Comparison of ENCODE assay signal across 19 cellular contexts in genomic region chr14:35353409-35354172, GRCh38. TPM values are rescaled to one million over a fixed set of nuclear protein-coding genes. Genes with fewer than 3 reads are reported as not detected.
DNase-seq lines count a peak whose midpoint lies in the region; ATAC-seq, FAIRE-seq and TF ChIP-seq lines count a peak whose summit lies in the region.
"Had no signal": no experiment of that assay in that cellular context is flagged by ENCODE, and none has a peak within 500 bp of the region (broad histone marks: within the 10 kb centered on the region; RNA-seq: fewer than 3 reads in every experiment).

No MANE protein-coding gene starts in this region.

- H3K27ac Mint-ChIP-seq in mesothelial cell of epicardium, result peak overlapping the region; percentile 10
- H3K27ac Mint-ChIP-seq: HFFc6 had no signal

- no peak overlapping the region for H3K4me3 ChIP-seq in BLaER1
- H3K4me3 ChIP-seq in HEK293 (ENCODE audit: low read depth, low read length), result no peak overlapping the region
- no peak overlapping the region for H3K4me3 ChIP-seq in K562
- no peak overlapping the region for H3K4me3 ChIP-seq in HAP-1
- H3K4me3 ChIP-seq: esophagus squamous epithelium, SJSA1, suprapubic skin had no signal

- H3K4me2 ChIP-seq in BLaER1, result peak overlapping the region; percentile 90
- no peak overlapping the region for H3K4me2 ChIP-seq in K562 (ENCODE audit: insufficient read depth, low read length)

- H3K27me3 Mint-ChIP-seq in mesothelial cell of epicardium (ENCODE audit: low read depth), result no peaks in the 10 kb centered on the region

- TF ChIP-seq EP300 in K562 (IDR thresholded peaks at IDR 0.05; ENCODE audit: low read length), result no peak

- H3K9ac ChIP-seq in BLaER1 (peak overlapping the region; percentile 69; the same call in 1 of the 2 replicates), K562 (ENCODE audit: insufficient read depth in 1 of 2, low read depth in 2 of 2, low read length in 2 of 2) (peak overlapping the region in 1 of 2 experiments; percentile 43; a peak in 2 of 4 replicates)

- H3K9me3 Mint-ChIP-seq in mesothelial cell of epicardium, result no peaks in the 10 kb centered on the region
- H3K9me3 Mint-ChIP-seq: HFFc6 had no signal

- H3K27ac ChIP-seq in BLaER1 (peak overlapping the region; percentile 82), HEK293 (ENCODE audit: extremely low read depth, low read depth, low read length) (no peak overlapping the region), K562 (ENCODE audit: extremely low read depth, low read depth, low read length) (peak overlapping the region; percentile 32; the same call in 1 of the 3 replicates)
- H3K27ac ChIP-seq: SJSA1, suprapubic skin had no signal

- POLR2A ChIA-PET in HEK293 (lab: Yijun Ruan, JAX) (no interaction called here), K562 (lab: Yijun Ruan, JAX) (interaction anchor here (2.6 kb wide), 1 partner anchor 12 kb away, joined by 11 read pairs; no protein-coding TSS in a partner anchor)

- H3K79me2 ChIP-seq in K562 (ENCODE audit: control insufficient read depth, insufficient read depth, low read length), result no peaks in the 10 kb centered on the region

- no peaks in the 10 kb centered on the region for H3K36me3 Mint-ChIP-seq in mesothelial cell of epicardium
- H3K36me3 Mint-ChIP-seq: brain had no signal

- intact Hi-C loops in K562 (cut with micrococcal nuclease), result no loop called here

- TF ChIP-seq POLR2A in K562 (conservative IDR thresholded peaks at IDR 0.05), result no peak

- 54% methylated on average over 10 of the region's 10 CpGs for WGBS in K562 (ENCODE audit: insufficient coverage, low coverage, missing lambda C conversion rate)

- BruUV-seq in K562 (replicated peaks; lab: Mats Ljungman, UMichigan), result no TSS peak

- H3K27me3 ChIP-seq in BLaER1, result no peaks in the 10 kb centered on the region
- no peaks in the 10 kb centered on the region for H3K27me3 ChIP-seq in K562 (ENCODE audit: control insufficient read depth in 2 of 2, insufficient read depth in 2 of 2, low read length in 2 of 2)
- H3K27me3 ChIP-seq in HAP-1 (ENCODE audit: low read depth), result no peaks in the 10 kb centered on the region
- H3K27me3 ChIP-seq: esophagus squamous epithelium, SJSA1, suprapubic skin had no signal

- FAIRE-seq in K562 (lab: Jason Lieb, UNC), result no peak
- FAIRE-seq: D721Med had no signal

- peak overlapping the region; percentile 92 for H2AFZ ChIP-seq in K562 (ENCODE audit: low read depth, low read length)

- TF ChIP-seq CTCF in HEK293 (tag by site-specific recombination; IDR thresholded peaks at IDR 0.05) (no peak), K562 (IDR thresholded peaks at IDR 0.05 in 2 of 3, conservative IDR thresholded peaks at IDR 0.05 in 1 of 3; ENCODE audit: insufficient read depth in 2 of 3, low read depth in 1 of 3, low read length in 3 of 3) (no peak), mesothelial cell of epicardium (IDR thresholded peaks at IDR 0.05; ENCODE audit: unreplicated experiment) (no peak), GM10266 (IDR thresholded peaks at IDR 0.05; ENCODE audit: control insufficient read depth, insufficient read depth, low read depth, missing control alignments) (no peak)

- peaks cover 26% of the 10 kb centered on the region for H3K4me1 Mint-ChIP-seq in mesothelial cell of epicardium

- DNase-seq in K562 (ENCODE audit: extremely low read depth in 1 of 4, low spot score in 3 of 4), result no peak
- no peak for DNase-seq in mesothelial cell of epicardium (ENCODE audit: low spot score in 2 of 2, unreplicated experiment in 2 of 2)
- no peak for DNase-seq in HAP-1 (ENCODE audit: low spot score in 2 of 2)
- DNase-seq in NCI-H226, result no peak
- DNase-seq in GM10266 (ENCODE audit: extremely low spot score), result no peak
- DNase-seq: activated CD4-positive, alpha-beta T cell treated with anti-CD3 and anti-CD28 coated beads, Interleukin-2, amount 50 U/mL, for 1 hour; activated naive CD4-positive, alpha-beta T cell treated with Interleukin-2 at 50 U/mL for 16 hours; activated T-cell treated with anti-CD3 and anti-CD28 coated beads for 4 hours; esophagus squamous epithelium; HFFc6; islet precursor cell; T-helper 9 cell had no signal

- no peak; the same call in 2 of the 3 replicates for ATAC-seq in K562
- no peak for ATAC-seq in GM18867 (IDR thresholded peaks at IDR 0.05; ENCODE audit: unreplicated experiment)

- H4K20me1 ChIP-seq in BLaER1, result no peaks in the 10 kb centered on the region
- H4K20me1 ChIP-seq in K562 (replicated peaks; ENCODE audit: control insufficient read depth, insufficient read depth, low read length), result no peaks in the 10 kb centered on the region

- H3K36me3 ChIP-seq in BLaER1, result no peaks in the 10 kb centered on the region
- no peaks in the 10 kb centered on the region for H3K36me3 ChIP-seq in HEK293 (ENCODE audit: control insufficient read depth in 2 of 2, insufficient read depth in 1 of 2, low read length in 2 of 2)
- no peaks in the 10 kb centered on the region for H3K36me3 ChIP-seq in K562 (ENCODE audit: control insufficient read depth, insufficient read depth, low read length)
- no peaks in the 10 kb centered on the region for H3K36me3 ChIP-seq in HAP-1 (replicated peaks)
- H3K36me3 ChIP-seq: esophagus squamous epithelium, SJSA1, suprapubic skin had no signal

- H3K4me1 ChIP-seq in BLaER1 (peaks cover 55% of the 10 kb centered on the region), HEK293 (ENCODE audit: control insufficient read depth, insufficient read depth, low read length) (no peaks in the 10 kb centered on the region), K562 (replicated peaks in 1 of 2; ENCODE audit: control insufficient read depth in 2 of 2, insufficient read depth in 2 of 2, low read length in 2 of 2) (peaks cover 16 to 23% of the 10 kb centered on the region in 2 experiments), HAP-1 (no peaks in the 10 kb centered on the region)

- H3K4me3 Mint-ChIP-seq in mesothelial cell of epicardium, result no peak overlapping the region
- H3K4me3 Mint-ChIP-seq: brain, HFFc6 had no signal

- TF ChIP-seq RAD21 in K562 (CRISPR knock-in tag; conservative IDR thresholded peaks at IDR 0.05 in 1 of 2, IDR thresholded peaks at IDR 0.05 in 1 of 2), result no peak

- H3K9me1 ChIP-seq in K562 (ENCODE audit: control insufficient read depth, insufficient read depth, low read length), result no peaks in the 10 kb centered on the region

- no peaks in the 10 kb centered on the region for H3K9me3 ChIP-seq in BLaER1
- no peaks in the 10 kb centered on the region for H3K9me3 ChIP-seq in HEK293 (ENCODE audit: control insufficient read depth, insufficient read depth, low read depth, low read length)
- no peaks in the 10 kb centered on the region for H3K9me3 ChIP-seq in K562 (replicated peaks; ENCODE audit: control insufficient read depth, insufficient read depth, low read depth, low read length)
- no peaks in the 10 kb centered on the region for H3K9me3 ChIP-seq in HAP-1
- H3K9me3 ChIP-seq: esophagus squamous epithelium, SJSA1, suprapubic skin had no signal

- in situ Hi-C loops in K562 (cut with MboI) (no loop called here), HAP-1 (cut with MboI; ENCODE audit: low sequenced_read_pairs) (no loop called here)

- CTCF ChIA-PET in HEK293 (lab: Yijun Ruan, JAX) (interaction anchor here (0.5 kb wide), 1 partner anchor 12 kb away, joined by 4 read pairs; no protein-coding TSS in a partner anchor), K562 (lab: Yijun Ruan, JAX; ENCODE audit: low intra/inter-chr PET ratio) (no interaction called here)

TF ChIP-seq in HEK293, 187 proteins besides CTCF, POLR2A, EP300 and RAD21:
- TF ChIP-seq OSR2 (tag by site-specific recombination; IDR thresholded peaks at IDR 0.05) (no peak), ZNF776 (tag by site-specific recombination; IDR thresholded peaks at IDR 0.05; ENCODE audit: borderline replicate concordance) (no peak), MZF1 (tag by site-specific recombination; IDR thresholded peaks at IDR 0.05; ENCODE audit: borderline replicate concordance) (peak; percentile 22; the same call in 1 of the 2 replicates), GFI1B (tag by site-specific recombination; IDR thresholded peaks at IDR 0.05) (no peak)

RNA-seq across cellular contexts. Expression of gene NFKBIA, which starts 51.0 kb away (rescaled TPM):
- 39.0 and 119 TPM in 2 replicates for total RNA-seq in K562 (2011; cell fraction: chromatin; rRNA removed; ENCODE audit: low replicate concordance)
- 77.4 and 121 TPM in 2 replicates for total RNA-seq in K562 (2011; cell fraction: nucleolus; rRNA removed)
- total RNA-seq in K562 (2011; cell fraction: nucleoplasm; rRNA removed), result 50.6 and 60.0 TPM in 2 replicates
- 20.9 and 39.6 TPM in 2 replicates for total RNA-seq in K562 (2014; rRNA removed)
- 16.7 and 17.7 TPM in 2 replicates for total RNA-seq in K562 (2014; rRNA removed; fragmentation: Illumina TruSeq; extraction: Trizol)
- total RNA-seq in K562 (2015; rRNA removed; fragmentation: Illumina TruSeq; extraction: Trizol), result 31.8 and 34.5 TPM in 2 replicates
- total RNA-seq in K562 (2021), result 21.3 and 22.7 TPM in 2 replicates
- polyA plus RNA-seq in K562 (2011; rRNA removed), result 15.0 and 23.8 TPM in 2 replicates
- polyA plus RNA-seq in K562 (2011; cell fraction: cytosol; rRNA removed), result 17.5 and 26.1 TPM in 2 replicates
- 75.3 and 106 TPM in 2 replicates for polyA plus RNA-seq in K562 (2011; cell fraction: nucleus; rRNA removed)
- polyA plus RNA-seq in K562 (2012), result 23.5 and 32.0 TPM in 2 replicates
- polyA plus RNA-seq in K562 (2014; fragmentation: Illumina TruSeq; extraction: Trizol), result 23.8 and 24.4 TPM in 2 replicates
- polyA plus RNA-seq in K562 (2014; fragmentation: Nextera tagmentation; extraction: Ambion mirVana), result 1 to 10 TPM; 6.9 to 8.8 TPM
- polyA plus RNA-seq in K562 (2014; rRNA removed), result 15.3 and 18.2 TPM in 2 replicates
- 19.5 and 24.3 TPM in 2 replicates for polyA minus RNA-seq in K562 (2011; rRNA and poly(A)+ RNA removed)
- 17.6 and 21.0 TPM in 2 replicates for polyA minus RNA-seq in K562 (2011; cell fraction: cytosol; rRNA and poly(A)+ RNA removed)
- 67.9 and 90.0 TPM in 2 replicates for polyA minus RNA-seq in K562 (2011; cell fraction: nucleus; rRNA and poly(A)+ RNA removed)
- total RNA-seq in mesothelial cell of epicardium, result 196 to 218 TPM (median 205 TPM) in 3 replicates
